Comparison of ENCODE assay signal across 8 cellular contexts in the genomic region with DNA sequence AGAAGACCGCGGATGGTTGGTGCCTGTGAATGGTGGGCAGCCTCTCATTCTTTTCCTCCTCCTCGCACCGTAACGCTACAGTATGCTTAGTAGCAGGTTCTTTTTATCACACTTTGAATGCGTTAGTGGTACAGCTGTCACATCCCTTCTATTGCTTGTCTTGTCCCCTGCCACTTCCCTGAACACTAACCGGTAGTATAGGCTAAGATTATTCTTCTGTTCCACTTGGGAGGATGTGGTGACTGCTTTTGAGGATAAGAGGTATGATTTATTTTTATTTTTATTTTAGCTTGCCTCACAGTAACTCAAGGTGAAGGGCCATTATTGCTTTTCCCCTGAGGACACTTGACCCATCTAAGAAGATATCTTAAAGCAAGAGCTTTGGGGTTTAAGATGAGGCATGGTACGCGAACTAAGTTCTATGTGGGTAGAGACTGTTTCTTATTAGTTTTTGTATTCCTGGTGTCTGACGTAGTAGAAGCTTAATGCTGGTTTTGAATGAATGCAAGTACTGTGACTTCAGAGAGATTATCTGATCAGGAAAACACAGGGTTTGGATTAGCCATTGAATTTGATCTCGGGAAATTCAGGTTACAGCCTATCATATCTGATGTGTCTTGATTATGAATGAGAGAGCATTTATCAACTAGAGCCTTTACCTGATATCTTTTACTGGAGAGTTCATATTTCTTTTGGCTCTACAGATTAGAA. TPM values are rescaled to one million over a fixed set of nuclear protein-coding genes. Genes with fewer than 3 reads are reported as not detected.
A peak's percentile ranks its signal among the peaks of the same experiment; 100 is the strongest.
DNase-seq lines count a peak whose midpoint lies in the region; ATAC-seq, FAIRE-seq and TF ChIP-seq lines count a peak whose summit lies in the region.

No MANE protein-coding gene starts in this region.

- H3K27me3 ChIP-seq in ACC112 (ENCODE audit: insufficient read depth, low read length) (no peaks in the 10 kb centered on the region), HCT116 (ENCODE audit: insufficient read depth, low read length) (no peaks in the 10 kb centered on the region), astrocyte (ENCODE audit: insufficient read depth, low read length) (no peaks in the 10 kb centered on the region), testis (no peaks in the 10 kb centered on the region)

- no peaks in the 10 kb centered on the region for H3K9me2 ChIP-seq in HCT116 (ENCODE audit: insufficient read depth)

- H3K79me2 ChIP-seq in ACC112 (ENCODE audit: control insufficient read depth, insufficient read depth, low read length, unreplicated experiment) (no peaks in the 10 kb centered on the region), HCT116 (ENCODE audit: insufficient read depth, low read length) (peaks cover 7% of the 10 kb centered on the region), astrocyte (ENCODE audit: insufficient read depth, low read length) (no peaks in the 10 kb centered on the region)

- FAIRE-seq in astrocyte (lab: Jason Lieb, UNC) = no peak

- no peak for TF ChIP-seq CTCF in HCT116 (IDR thresholded peaks at IDR 0.05 in 2 of 3, conservative IDR thresholded peaks at IDR 0.05 in 1 of 3; ENCODE audit: borderline replicate concordance in 1 of 3, insufficient read depth in 1 of 3, low read depth in 2 of 3, low read length in 2 of 3)
- TF ChIP-seq CTCF in astrocyte (IDR thresholded peaks at IDR 0.05; ENCODE audit: insufficient read depth, low read depth, low read length) = no peak
- TF ChIP-seq CTCF in testis (IDR thresholded peaks at IDR 0.05) = no peak

- no peak for DNase-seq in HCT116 (ENCODE audit: low read depth, low spot score)
- peak; percentile 5 for DNase-seq in astrocyte (ENCODE audit: low read depth)
- peak; percentile 11 for DNase-seq in kidney tubule cell (ENCODE audit: low spot score)
- DNase-seq in testis = no peak
- no peak for DNase-seq in stimulated activated CD4-positive, alpha-beta T cell treated with anti-CD3 and anti-CD28 coated beads, Interleukin-2, amount 100 ng/mL, for 24 hours
- DNase-seq in COLO829 (ENCODE audit: low spot score) = no peak

- no peaks in the 10 kb centered on the region for H3K36me3 ChIP-seq in ACC112 (ENCODE audit: insufficient read depth, low read length)
- H3K36me3 ChIP-seq in HCT116 (ENCODE audit: control insufficient read depth in 1 of 2, insufficient read depth in 2 of 2, low read length in 2 of 2) = no peaks in the 10 kb centered on the region
- no peaks in the 10 kb centered on the region for H3K36me3 ChIP-seq in astrocyte (ENCODE audit: insufficient read depth, low read length)
- H3K36me3 ChIP-seq in testis (ENCODE audit: low read depth, missing control alignments) = no peaks in the 10 kb centered on the region

- 13 to 16% methylated on average over 11 of the region's 11 CpGs for WGBS in testis, 2 donors

- H3K4me2 ChIP-seq in HCT116 (ENCODE audit: low read length) (peak overlapping the region; percentile 90), astrocyte (ENCODE audit: low read length) (peak overlapping the region; percentile 90)

- H4K20me1 ChIP-seq in HCT116 (ENCODE audit: insufficient read depth) (no peaks in the 10 kb centered on the region; the same call in 1 of the 2 replicates), astrocyte (ENCODE audit: insufficient read depth, low read length) (no peaks in the 10 kb centered on the region)

- CTCF ChIA-PET in HCT116 (lab: Charles Lee) = interaction anchor here (1.3 to 2.2 kb wide), 2 partner anchors 47 to 263 kb away, joined by 6 to 8 read pairs; a partner anchor contains a TSS

- H3K27ac Mint-ChIP-seq in astrocyte (ENCODE audit: unreplicated experiment) = peak overlapping the region; percentile 67

- H3K36me3 Mint-ChIP-seq in astrocyte (ENCODE audit: low read depth, unreplicated experiment) = no peaks in the 10 kb centered on the region

- TF ChIP-seq RAD21 in HCT116 (IDR thresholded peaks at IDR 0.05; ENCODE audit: low read depth) = no peak

- BruUV-seq in HCT116 (replicated peaks; lab: Mats Ljungman, UMichigan) = TSS peak; percentile 59

- no peak for ATAC-seq in HCT116
- no peak for ATAC-seq in HG03432 (IDR thresholded peaks at IDR 0.05; ENCODE audit: unreplicated experiment)

- H3K4me1 ChIP-seq in ACC112 (ENCODE audit: control insufficient read depth, insufficient read depth, low read length, unreplicated experiment) = peaks cover 13% of the 10 kb centered on the region
- peaks cover 3 to 13% of the 10 kb centered on the region in 2 experiments; a peak in 3 of 4 replicates for H3K4me1 ChIP-seq in HCT116 (ENCODE audit: control insufficient read depth in 1 of 2, insufficient read depth in 2 of 2, low read length in 2 of 2)
- peaks cover 16% of the 10 kb centered on the region for H3K4me1 ChIP-seq in astrocyte (ENCODE audit: insufficient read depth, low read length)
- H3K4me1 ChIP-seq in testis = peaks cover 8% of the 10 kb centered on the region

- H3K27ac ChIP-seq in ACC112 (ENCODE audit: low read depth, low read length) (no peak overlapping the region), HCT116 (ENCODE audit: low read depth, low read length) (peak overlapping the region; percentile 71), astrocyte (ENCODE audit: low read depth, low read length) (no peak overlapping the region), testis (peak overlapping the region; percentile 87 to 91)

- peak overlapping the region; percentile 71 for H3K9ac ChIP-seq in HCT116 (ENCODE audit: low read length)
- H3K9ac ChIP-seq in astrocyte (ENCODE audit: low read length) = peak overlapping the region; percentile 77

- intact Hi-C loops in HCT116 (cut with micrococcal nuclease) (loop anchor here (5.0 kb wide), 1 partner anchor 45 kb away; a partner anchor contains a TSS), testis (cut with DNase I; ENCODE audit: low total_unique reads) (no loop called here)

- RAD21 ChIA-PET in HCT116 (lab: Charles Lee; ENCODE audit: low non-redundant PET in 1 of 2, low total read pairs in 2 of 2, uncharacterized antibody in 2 of 2, unreplicated experiment in 2 of 2) = no interaction called here

- H3K4me3 Mint-ChIP-seq in astrocyte (ENCODE audit: unreplicated experiment) = peak overlapping the region; percentile 97

- POLR2A ChIA-PET in HCT116 (lab: Charles Lee) = interaction anchor here (1.1 to 1.4 kb wide), 2 partner anchors 18 to 64 kb away, joined by 3 to 4 read pairs; no protein-coding TSS in a partner anchor

- no peaks in the 10 kb centered on the region for H3K27me3 Mint-ChIP-seq in astrocyte (ENCODE audit: low read depth, unreplicated experiment)

- H3K9me3 ChIP-seq in HCT116 (ENCODE audit: control insufficient read depth in 1 of 2, insufficient read depth in 1 of 2, low read depth in 1 of 2, low read length in 2 of 2) = no peaks in the 10 kb centered on the region
- H3K9me3 ChIP-seq in astrocyte (ENCODE audit: insufficient read depth, low read depth, low read length) = no peaks in the 10 kb centered on the region
- H3K9me3 ChIP-seq in testis = no peaks in the 10 kb centered on the region

- H2AFZ ChIP-seq in ACC112 (ENCODE audit: low read length, unreplicated experiment) (peak overlapping the region; percentile 66), HCT116 (ENCODE audit: low read depth, low read length, poor library complexity, severe bottlenecking) (peak overlapping the region; percentile 90), astrocyte (ENCODE audit: low read depth, low read length) (peak overlapping the region; percentile 95)

- TF ChIP-seq POLR2A in HCT116 (IDR thresholded peaks at IDR 0.05; ENCODE audit: borderline replicate concordance, extremely low read depth, insufficient read depth, insufficient read length) = no peak
- no peak for TF ChIP-seq POLR2A in testis (IDR thresholded peaks at IDR 0.05)

- H3K4me1 Mint-ChIP-seq in astrocyte (ENCODE audit: low read depth, unreplicated experiment) = peaks cover 20% of the 10 kb centered on the region

- H3K4me3 ChIP-seq in ACC112 (ENCODE audit: low read depth, low read length) = peak overlapping the region; percentile 83
- H3K4me3 ChIP-seq in HCT116 (replicated peaks in 1 of 2; ENCODE audit: low read depth in 1 of 2, low read length in 2 of 2) = peak overlapping the region; percentile 88 to 89
- peak overlapping the region; percentile 88 for H3K4me3 ChIP-seq in astrocyte (ENCODE audit: insufficient read depth, low read depth, low read length)
- peak overlapping the region; percentile 82 to 89 for H3K4me3 ChIP-seq in testis

- peaks cover under 1% of the 10 kb centered on the region for H3K9me3 Mint-ChIP-seq in astrocyte (ENCODE audit: unreplicated experiment)

TF ChIP-seq in HCT116, 20 proteins besides CTCF, POLR2A, EP300 and RAD21 (continues in another document):
- TF ChIP-seq SRF (IDR thresholded peaks at IDR 0.05; ENCODE audit: low read depth) (no peak), YY1 (IDR thresholded peaks at IDR 0.05; ENCODE audit: extremely low read depth, insufficient replicate concordance, low read depth, low read length) (no peak)
- TF ChIP-seq, protein P1, sequence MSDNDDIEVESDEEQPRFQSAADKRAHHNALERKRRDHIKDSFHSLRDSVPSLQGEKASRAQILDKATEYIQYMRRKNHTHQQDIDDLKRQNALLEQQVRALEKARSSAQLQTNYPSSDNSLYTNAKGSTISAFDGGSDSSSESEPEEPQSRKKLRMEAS (IDR thresholded peaks at IDR 0.05) = no peak

RNA-seq across cellular contexts. Expression of a gene that starts 1.0 kb away (rescaled TPM):
- 17.6 TPM for total RNA-seq in HCT116 (2021; ENCODE audit: unreplicated experiment)
- 10.7 and 11.7 TPM in 2 replicates for polyA plus RNA-seq in HCT116 (2012)
- 26.1 and 30.5 TPM in 2 replicates for total RNA-seq in astrocyte
- total RNA-seq in testis = 10 to 100 TPM; 37.0 to 51.0 TPM
- polyA plus RNA-seq in testis (ENCODE audit: insufficient read depth, low read depth, low replicate concordance) = 40.2 TPM

RNA-seq across cellular contexts. Expression of a gene that starts 47.1 kb away (rescaled TPM):
- total RNA-seq in HCT116 (2021; ENCODE audit: unreplicated experiment) (10.2 TPM), astrocyte (68.9 and 76.9 TPM in 2 replicates), testis (10 to 100 TPM; 15.9 to 19.6 TPM)
- 13.2 and 13.7 TPM in 2 replicates for polyA plus RNA-seq in HCT116 (2012)
- 16.0 TPM for polyA plus RNA-seq in testis (ENCODE audit: insufficient read depth, low read depth, low replicate concordance)

RNA-seq across cellular contexts. Expression of a gene that starts 59.8 kb away (rescaled TPM):
- total RNA-seq in HCT116 (2021; ENCODE audit: unreplicated experiment) = 245 TPM
- polyA plus RNA-seq in HCT116 (2012) = 223 and 254 TPM in 2 replicates
- 83.1 and 85.1 TPM in 2 replicates for total RNA-seq in astrocyte
- 100 to 1,000 TPM in 1 of 2 donors, 10 to 100 TPM in 1; 87.1 to 115 TPM for total RNA-seq in testis
- 102 TPM for polyA plus RNA-seq in testis (ENCODE audit: insufficient read depth, low read depth, low replicate concordance)

Comparison
In these comparisons a context has a peak if more than half of its experiments do, and no peak if none do; other contexts are left out.
1. H3K27ac ChIP-seq: peak in HCT116 (single experiment) and testis (2 of 2); none in ACC112 (single experiment) and astrocyte (single experiment).
2. DNase-seq: peak in astrocyte (single experiment) and kidney tubule cell (single experiment); none in HCT116 (single experiment), testis (single experiment), stimulated activated CD4-positive, alpha-beta T cell treated with anti-CD3 and anti-CD28 coated beads, Interleukin-2, amount 100 ng/mL, for 24 hours (0 of 2) and COLO829 (single experiment).
3. Peak in every context shown above with its lines, with median percentiles within 50 percentile points of each other: H2AFZ ChIP-seq and H3K4me3 ChIP-seq.